ENCODE assay signal across 6 cellular contexts in genomic region chr11:65557280-65558001, GRCh38. TPM values are rescaled to one million over a fixed set of nuclear protein-coding genes. Genes with fewer than 3 reads are reported as not detected.
DNase-seq lines count a peak whose midpoint lies in the region; ATAC-seq lines count a peak whose summit lies in the region.

No MANE protein-coding gene starts in this region.

- no peaks in the 10 kb centered on the region for H3K9me3 Mint-ChIP-seq in naive thymus-derived CD4-positive, alpha-beta T cell

- peak; percentile 25 for DNase-seq in GM03348 (ENCODE audit: low spot score)
- DNase-seq in astrocyte of the hippocampus (ENCODE audit: low read depth, low spot score) = peak; percentile 46
- DNase-seq in naive thymus-derived CD4-positive, alpha-beta T cell = peak in 1 of 9 donors; percentile 53
- DNase-seq in cerebellum (ENCODE audit: low spot score) = no peak
- DNase-seq in DMS 273 treated with DMSO at 0.1 percent for 48 hours (lab: John Stamatoyannopoulos, UW) = no peak
- DNase-seq in NCI-H446 (lab: John Stamatoyannopoulos, UW) = no peak

- H3K4me1 Mint-ChIP-seq in naive thymus-derived CD4-positive, alpha-beta T cell = peaks cover 50 to 74% (median 66%) of the 10 kb centered on the region in 7 donors

- POLR2A ChIA-PET in naive thymus-derived CD4-positive, alpha-beta T cell (lab: Charles Lee) = interaction anchor here (0.8 to 8.0 kb wide), 12 partner anchors 8 to 60 kb away, joined by 3 to 90 read pairs (median 4); partner anchors contain the start of genes EHBP1L1, FAM89B, MALAT1 and PCNX3

- H3K27ac Mint-ChIP-seq in naive thymus-derived CD4-positive, alpha-beta T cell = peak overlapping the region; percentile 84 to 97 (median 92)

- no peaks in the 10 kb centered on the region for H3K27me3 Mint-ChIP-seq in naive thymus-derived CD4-positive, alpha-beta T cell

- H3K4me3 Mint-ChIP-seq in naive thymus-derived CD4-positive, alpha-beta T cell = peak overlapping the region; percentile 89 to 98 (median 94)

- H3K4me3 ChIP-seq in naive thymus-derived CD4-positive, alpha-beta T cell (ENCODE audit: low read length) = peak overlapping the region; percentile 51

- peaks cover 20 to 65% of the 10 kb centered on the region in 2 donors for H3K4me1 ChIP-seq in naive thymus-derived CD4-positive, alpha-beta T cell (ENCODE audit: control insufficient read depth in 2 of 2, insufficient read depth in 2 of 2, low read length in 2 of 2)

- CTCF ChIA-PET in naive thymus-derived CD4-positive, alpha-beta T cell (lab: Charles Lee) = interaction anchor here (0.6 to 1.5 kb wide), 4 partner anchors 11 to 16 kb away, joined by 3 to 7 read pairs (median 5); partner anchors contain the start of genes FAM89B and ZNRD2

- no peak for ATAC-seq in naive thymus-derived CD4-positive, alpha-beta T cell

- no peaks in the 10 kb centered on the region for H3K36me3 ChIP-seq in naive thymus-derived CD4-positive, alpha-beta T cell (ENCODE audit: control insufficient read depth in 2 of 3, insufficient read depth in 3 of 3, low read length in 3 of 3)

- peaks cover 0 to 2% (median 0%) of the 10 kb centered on the region in 5 donors for H3K36me3 Mint-ChIP-seq in naive thymus-derived CD4-positive, alpha-beta T cell

- no peaks in the 10 kb centered on the region for H3K27me3 ChIP-seq in naive thymus-derived CD4-positive, alpha-beta T cell (ENCODE audit: control insufficient read depth in 2 of 2, insufficient read depth in 2 of 2, low read length in 2 of 2)

- peak overlapping the region; percentile 89 for H3K27ac ChIP-seq in naive thymus-derived CD4-positive, alpha-beta T cell (ENCODE audit: low read depth, low read length)

- intact Hi-C loops in naive thymus-derived CD4-positive, alpha-beta T cell (cut with micrococcal nuclease) = loop anchor here (1.0 kb wide), 3 partner anchors 11 to 17 kb away; partner anchors contain the start of gene ZNRD2 (in 1 of the 2)

- H3K9me3 ChIP-seq in naive thymus-derived CD4-positive, alpha-beta T cell (ENCODE audit: control insufficient read depth in 2 of 3, low read length in 3 of 3) = no peaks in the 10 kb centered on the region

RNA-seq across cellular contexts. Expression of gene LTBP3, which starts 0.7 kb away (rescaled TPM):
- total RNA-seq in naive thymus-derived CD4-positive, alpha-beta T cell = 100 to 1,000 TPM in 4 of 5 experiments, 10 to 100 TPM in 1; 91.4 to 288 (median 280) TPM
- polyA plus RNA-seq in naive thymus-derived CD4-positive, alpha-beta T cell = 10 to 100 TPM; 18.7 to 41.2 TPM
- total RNA-seq in cerebellum = 27.9 TPM

RNA-seq across cellular contexts. Expression of gene ZNRD2, which starts 12.8 kb away (rescaled TPM):
- total RNA-seq in naive thymus-derived CD4-positive, alpha-beta T cell = 10 to 100 TPM; 29.1 to 40.9 (median 32.9) TPM
- 10 to 100 TPM; 82.6 to 86.0 TPM for polyA plus RNA-seq in naive thymus-derived CD4-positive, alpha-beta T cell
- 14.3 TPM for total RNA-seq in cerebellum

RNA-seq across cellular contexts. Expression of gene FAM89B, which starts 14.9 kb away (rescaled TPM):
- 10 to 100 TPM; 33.0 to 59.7 (median 45.3) TPM for total RNA-seq in naive thymus-derived CD4-positive, alpha-beta T cell
- polyA plus RNA-seq in naive thymus-derived CD4-positive, alpha-beta T cell = 100 to 1,000 TPM in 1 of 2 donors, 10 to 100 TPM in 1; 87.7 to 115 TPM
- 24.7 TPM for total RNA-seq in cerebellum

RNA-seq across cellular contexts. Expression of gene EHBP1L1, which starts 18.4 kb away (rescaled TPM):
- 100 to 1,000 TPM; 108 to 207 (median 128) TPM for total RNA-seq in naive thymus-derived CD4-positive, alpha-beta T cell
- polyA plus RNA-seq in naive thymus-derived CD4-positive, alpha-beta T cell = 10 to 100 TPM; 12.3 to 14.2 TPM
- total RNA-seq in cerebellum = 11.4 TPM

RNA-seq across cellular contexts. Expression of gene SCYL1, which starts 32.6 kb away (rescaled TPM):
- 10 to 100 TPM; 63.2 to 79.8 (median 70.4) TPM for total RNA-seq in naive thymus-derived CD4-positive, alpha-beta T cell
- 10 to 100 TPM; 27.0 to 69.1 TPM for polyA plus RNA-seq in naive thymus-derived CD4-positive, alpha-beta T cell
- total RNA-seq in cerebellum = 30.7 TPM

Comparison
In these comparisons a context has a peak if more than half of its experiments do, and no peak if none do; other contexts are left out.
1. DNase-seq: peak in GM03348 (single experiment) and astrocyte of the hippocampus (single experiment); none in cerebellum (single experiment), DMS 273 treated with DMSO at 0.1 percent for 48 hours (single experiment) and NCI-H446 (0 of 2).